ENCODE assay signal across 17 cellular contexts in the genomic region with DNA sequence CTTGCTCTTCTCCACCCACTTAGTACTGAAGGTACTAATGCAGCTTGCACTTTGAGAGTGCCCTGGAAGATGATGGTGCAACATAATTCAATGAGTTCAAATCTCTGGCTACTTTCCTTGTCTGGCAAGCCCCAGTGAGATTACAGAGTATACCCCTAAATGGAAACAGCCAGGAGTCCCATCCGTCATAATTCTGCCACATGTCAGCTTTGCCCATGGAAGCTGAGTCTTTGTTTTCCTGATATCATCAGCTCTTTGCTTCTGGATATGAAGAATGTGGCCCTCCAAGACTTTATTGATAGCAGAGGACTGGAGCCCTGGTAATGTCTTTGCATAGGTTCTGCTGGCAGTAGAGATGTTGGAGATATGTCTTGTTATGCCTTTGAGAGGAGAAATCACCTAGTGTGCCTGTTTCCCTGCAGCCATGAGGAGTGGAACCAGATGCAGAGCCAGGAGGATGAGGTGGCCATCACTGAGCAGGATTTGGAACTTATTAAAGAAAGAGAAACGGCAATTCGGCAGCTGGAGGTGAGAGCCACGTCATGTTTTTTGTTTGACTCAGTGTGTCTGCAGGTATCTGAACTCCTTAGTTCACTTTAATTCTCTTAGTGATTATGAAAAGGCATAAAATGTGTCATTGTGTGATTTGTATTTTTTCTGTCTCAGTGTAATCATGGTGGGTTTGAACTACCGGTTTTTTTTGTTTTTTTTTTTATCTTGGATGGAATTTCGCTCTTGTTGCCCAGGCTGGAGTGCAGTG.
"Had no signal": no experiment of that assay in that cellular context is flagged by ENCODE, and none has a peak within 500 bp of the region (broad histone marks: within the 10 kb centered on the region; RNA-seq: fewer than 3 reads in every experiment).

No MANE protein-coding gene starts in this region.

- DNase-seq: activated CD4-positive, alpha-beta T cell treated with anti-CD3 and anti-CD28 coated beads, Interleukin-2, amount 50 U/mL, for 1 hour; activated gamma-delta T cell treated with Interleukin-2 at 50 U/mL for 16 hours; activated naive CD8-positive, alpha-beta T cell treated with anti-CD3 and anti-CD28 coated beads, Interleukin-2, amount 10 ng/mL, durations not matched to agents 7 days and 5 days; body of pancreas; caudate nucleus; gastrocnemius medialis; heart left ventricle; kidney; right cardiac atrium; SIG-M5; stimulated activated CD4-positive, alpha-beta T cell treated with anti-CD3 and anti-CD28 coated beads, Interleukin-2, amount 100 ng/mL, for 24 hours; testis; upper lobe of left lung had no signal

- H3K27ac Mint-ChIP-seq: activated naive CD8-positive, alpha-beta T cell treated with anti-CD3 and anti-CD28 coated beads, Interleukin-2, amount 10 ng/mL, durations not matched to agents 7 days and 5 days; stimulated activated naive CD8-positive, alpha-beta T cell treated with anti-CD3 and anti-CD28 coated beads, Interleukin-15, Interleukin-2, amounts not matched to agents 100 ng/mL and 50 ng/mL, for 24 hours; T-helper 1 cell treated with Interleukin-12 subunit alpha and Interleukin-12 subunit beta and Interleukin-4 antibody, amounts not matched to agents 30 μg/mL and 1 μg/mL, for 36 hours had no signal

- H3K4me3 Mint-ChIP-seq: activated naive CD8-positive, alpha-beta T cell treated with anti-CD3 and anti-CD28 coated beads, Interleukin-2, amount 10 ng/mL, durations not matched to agents 7 days and 5 days; stimulated activated naive CD8-positive, alpha-beta T cell treated with anti-CD3 and anti-CD28 coated beads, Interleukin-15, Interleukin-2, amounts not matched to agents 100 ng/mL and 50 ng/mL, for 24 hours; T-helper 1 cell treated with Interleukin-12 subunit alpha and Interleukin-12 subunit beta and Interleukin-4 antibody, amounts not matched to agents 30 μg/mL and 1 μg/mL, for 36 hours had no signal

- H3K4me1 Mint-ChIP-seq: activated naive CD8-positive, alpha-beta T cell treated with anti-CD3 and anti-CD28 coated beads, Interleukin-2, amount 10 ng/mL, durations not matched to agents 7 days and 5 days had no signal

- H3K4me3 ChIP-seq: body of pancreas, gastrocnemius medialis, heart left ventricle, psoas muscle, testis, upper lobe of left lung had no signal

- ATAC-seq: body of pancreas, gastrocnemius medialis, heart left ventricle, left lobe of liver, psoas muscle, right cardiac atrium had no signal

- H3K9me3 Mint-ChIP-seq: activated naive CD8-positive, alpha-beta T cell treated with anti-CD3 and anti-CD28 coated beads, Interleukin-2, amount 10 ng/mL, durations not matched to agents 7 days and 5 days; stimulated activated naive CD8-positive, alpha-beta T cell treated with anti-CD3 and anti-CD28 coated beads, Interleukin-15, Interleukin-2, amounts not matched to agents 100 ng/mL and 50 ng/mL, for 24 hours; T-helper 1 cell treated with Interleukin-12 subunit alpha and Interleukin-12 subunit beta and Interleukin-4 antibody, amounts not matched to agents 30 μg/mL and 1 μg/mL, for 36 hours had no signal

- H3K27me3 ChIP-seq: body of pancreas, gastrocnemius medialis, heart left ventricle, testis, upper lobe of left lung had no signal

- H3K27me3 Mint-ChIP-seq: activated naive CD8-positive, alpha-beta T cell treated with anti-CD3 and anti-CD28 coated beads, Interleukin-2, amount 10 ng/mL, durations not matched to agents 7 days and 5 days; stimulated activated naive CD8-positive, alpha-beta T cell treated with anti-CD3 and anti-CD28 coated beads, Interleukin-15, Interleukin-2, amounts not matched to agents 100 ng/mL and 50 ng/mL, for 24 hours had no signal

- H3K4me1 ChIP-seq: body of pancreas, gastrocnemius medialis, psoas muscle, testis, upper lobe of left lung had no signal

- H3K9me3 ChIP-seq: body of pancreas, gastrocnemius medialis, heart left ventricle, psoas muscle, testis, upper lobe of left lung had no signal

- H3K27ac ChIP-seq: body of pancreas, gastrocnemius medialis, heart left ventricle, psoas muscle, testis, upper lobe of left lung had no signal
